8 cellular contexts compared by ENCODE assay signal in genomic region chr5:102154791-102155605, GRCh38.
DNase-seq lines count a peak whose midpoint lies in the region; ATAC-seq and TF ChIP-seq lines count a peak whose summit lies in the region.
"Not testable (repeated sequence)": the region's sequence is repeated elsewhere in the genome, so short reads cannot be mapped to it uniquely, and the experiment has no call there.

No MANE protein-coding gene starts in this region.

- not testable (repeated sequence) for H2BK12ac ChIP-seq in H9 (ENCODE audit: insufficient read length, low read depth, low read length)

- H3K27me3 ChIP-seq in H9 (ENCODE audit: insufficient read depth, low read length); Loucy (ENCODE audit: insufficient read depth, low read length, poor library complexity, severe bottlenecking); colonic mucosa; right cardiac atrium (ENCODE audit: control insufficient read depth, insufficient read depth): not testable (repeated sequence)

- H4K91ac ChIP-seq in H9 (ENCODE audit: insufficient read length, low read depth, low read length) = not testable (repeated sequence)

- not testable (repeated sequence) for H3K27ac ChIP-seq in H9 (ENCODE audit: insufficient read length, low read depth, low read length); colonic mucosa; right cardiac atrium (ENCODE audit: low read length)

- not testable (repeated sequence) for H2BK120ac ChIP-seq in H9 (ENCODE audit: low read depth, low read length, poor library complexity, severe bottlenecking)

- not testable (repeated sequence) for H3K14ac ChIP-seq in H9 (ENCODE audit: insufficient read depth, low read length)

- not testable (repeated sequence) for H4K5ac ChIP-seq in H9 (ENCODE audit: insufficient read length, low read depth, low read length)

- H2BK15ac ChIP-seq in H9 (ENCODE audit: low read depth, low read length) = not testable (repeated sequence)

- H3K36me3 ChIP-seq in Loucy (ENCODE audit: insufficient read depth, low read length); colonic mucosa: not testable (repeated sequence)

- not testable (repeated sequence) for H3K4me1 Mint-ChIP-seq in H9; activated CD4-positive, alpha-beta memory T cell treated with anti-CD3 and anti-CD28 coated beads, Interleukin-2, amount 10 ng/mL, durations not matched to agents 7 days and 5 days; naive thymus-derived CD8-positive, alpha-beta T cell; stimulated activated naive CD8-positive, alpha-beta T cell treated with anti-CD3 and anti-CD28 coated beads, Interleukin-15, amount 100 ng/mL, for 72 hours

- not testable (repeated sequence) for H3T11ph ChIP-seq in H9 (ENCODE audit: low read length)

- H2BK5ac ChIP-seq in H9 (ENCODE audit: insufficient read length, low read length) = not testable (repeated sequence)

- not testable (repeated sequence) for H2BK20ac ChIP-seq in H9 (ENCODE audit: low read depth, low read length, poor library complexity, severe bottlenecking)

- not testable (repeated sequence) for H3F3A ChIP-seq in Loucy (ENCODE audit: low read depth)

- CTCF ChIA-PET in activated CD4-positive, alpha-beta memory T cell treated with anti-CD3 and anti-CD28 coated beads, Interleukin-2, amount 10 ng/mL, durations not matched to agents 7 days and 5 days (lab: Charles Lee) = not testable (repeated sequence)

- not testable (repeated sequence) for H3K4me3 Mint-ChIP-seq in H9
- H3K4me3 Mint-ChIP-seq in activated CD4-positive, alpha-beta memory T cell treated with anti-CD3 and anti-CD28 coated beads, Interleukin-2, amount 10 ng/mL, durations not matched to agents 7 days and 5 days = peak overlapping the region; percentile 49
- peak overlapping the region in 5 of 10 donors; percentile 49 to 62 (median 56) for H3K4me3 Mint-ChIP-seq in naive thymus-derived CD8-positive, alpha-beta T cell
- peak overlapping the region; percentile 70 to 74 for H3K4me3 Mint-ChIP-seq in stimulated activated naive CD8-positive, alpha-beta T cell treated with anti-CD3 and anti-CD28 coated beads, Interleukin-15, amount 100 ng/mL, for 72 hours

- not testable (repeated sequence) for H3K79me1 ChIP-seq in H9 (ENCODE audit: insufficient read depth, low read depth, low read length, poor library complexity, severe bottlenecking)

- not testable (repeated sequence) for H3K4me2 ChIP-seq in H9 (ENCODE audit: insufficient read depth, insufficient read length, low read length)
- peak overlapping the region; percentile 74 for H3K4me2 ChIP-seq in Loucy (ENCODE audit: low read depth, low read length, poor library complexity, severe bottlenecking)

- not testable (repeated sequence) for H3K18ac ChIP-seq in H9 (ENCODE audit: insufficient read length, low read depth, low read length)

- intact Hi-C loops in colonic mucosa (cut with DNase I) = loop anchor here (5.0 kb wide), 1 partner anchor 213 kb away; no protein-coding TSS in a partner anchor
- intact Hi-C loops in right cardiac atrium (cut with DNase I) = not testable (repeated sequence)

- not testable (repeated sequence) for H3K27ac Mint-ChIP-seq in H9; activated CD4-positive, alpha-beta memory T cell treated with anti-CD3 and anti-CD28 coated beads, Interleukin-2, amount 10 ng/mL, durations not matched to agents 7 days and 5 days; stimulated activated naive CD8-positive, alpha-beta T cell treated with anti-CD3 and anti-CD28 coated beads, Interleukin-15, amount 100 ng/mL, for 72 hours
- peak overlapping the region in 1 of 10 donors; percentile 15 for H3K27ac Mint-ChIP-seq in naive thymus-derived CD8-positive, alpha-beta T cell

- H3K23me2 ChIP-seq in H9 (ENCODE audit: insufficient read length, low read depth, low read length, poor library complexity, severe bottlenecking) = not testable (repeated sequence)

- not testable (repeated sequence) for H3K56ac ChIP-seq in H9 (ENCODE audit: insufficient read length, low read depth, low read length)

- not testable (repeated sequence) for H3K27me3 Mint-ChIP-seq in H9 (ENCODE audit: low read depth); activated CD4-positive, alpha-beta memory T cell treated with anti-CD3 and anti-CD28 coated beads, Interleukin-2, amount 10 ng/mL, durations not matched to agents 7 days and 5 days; naive thymus-derived CD8-positive, alpha-beta T cell; stimulated activated naive CD8-positive, alpha-beta T cell treated with anti-CD3 and anti-CD28 coated beads, Interleukin-15, amount 100 ng/mL, for 72 hours

- H3K9me3 ChIP-seq in H9 (ENCODE audit: control insufficient read depth, low read depth, low read length); Loucy (ENCODE audit: insufficient read depth, low read depth, low read length); colonic mucosa; right cardiac atrium (ENCODE audit: control insufficient read depth, low read length): not testable (repeated sequence)

- not testable (repeated sequence) for H2AFZ ChIP-seq in H9 (ENCODE audit: low read length)
- peak overlapping the region; percentile 86 for H2AFZ ChIP-seq in Loucy (ENCODE audit: low read length)

- ATAC-seq in right cardiac atrium = peak in 1 of 2 donors; percentile 31
- ATAC-seq in naive thymus-derived CD8-positive, alpha-beta T cell = peak; percentile 57 to 59
- ATAC-seq in stimulated activated naive CD8-positive, alpha-beta T cell treated with anti-CD3 and anti-CD28 coated beads, Interleukin-15, amount 100 ng/mL, for 72 hours = peak; percentile 67

- not testable (repeated sequence) for H3K79me2 ChIP-seq in H9 (ENCODE audit: insufficient read depth, low read length)
- peaks cover 34% of the 10 kb centered on the region; the same call in 1 of the 2 replicates for H3K79me2 ChIP-seq in Loucy (ENCODE audit: insufficient read depth, low read length)

- not testable (repeated sequence) for H3K4me1 ChIP-seq in H9 (ENCODE audit: insufficient read depth, low read length); colonic mucosa; right cardiac atrium (ENCODE audit: control insufficient read depth, insufficient read depth, low read length)
- H3K4me1 ChIP-seq in Loucy (ENCODE audit: insufficient read depth, low read length, poor library complexity, severe bottlenecking) = peaks cover 26% of the 10 kb centered on the region

- POLR2A ChIA-PET in activated CD4-positive, alpha-beta memory T cell treated with anti-CD3 and anti-CD28 coated beads, Interleukin-2, amount 10 ng/mL, durations not matched to agents 7 days and 5 days (lab: Charles Lee); naive thymus-derived CD8-positive, alpha-beta T cell (lab: Charles Lee): not testable (repeated sequence)

- H2AK5ac ChIP-seq in H9 (ENCODE audit: insufficient read length, low read length) = not testable (repeated sequence)

- H3K4me3 ChIP-seq in Loucy (ENCODE audit: low read length, poor library complexity, severe bottlenecking) = peak overlapping the region; percentile 74
- not testable (repeated sequence) for H3K4me3 ChIP-seq in colonic mucosa; right cardiac atrium (ENCODE audit: low read length)

- not testable (repeated sequence) for H3K4ac ChIP-seq in H9 (ENCODE audit: low read depth, low read length)

- H3K36me3 Mint-ChIP-seq in H9 (ENCODE audit: insufficient read depth in 1 of 3, low read depth in 3 of 3); activated CD4-positive, alpha-beta memory T cell treated with anti-CD3 and anti-CD28 coated beads, Interleukin-2, amount 10 ng/mL, durations not matched to agents 7 days and 5 days (ENCODE audit: low read depth); naive thymus-derived CD8-positive, alpha-beta T cell: not testable (repeated sequence)

- H4K8ac ChIP-seq in H9 (replicated peaks; ENCODE audit: insufficient read length, low read depth, low read length) = not testable (repeated sequence)

- H3K9me3 Mint-ChIP-seq in H9; activated CD4-positive, alpha-beta memory T cell treated with anti-CD3 and anti-CD28 coated beads, Interleukin-2, amount 10 ng/mL, durations not matched to agents 7 days and 5 days; naive thymus-derived CD8-positive, alpha-beta T cell; stimulated activated naive CD8-positive, alpha-beta T cell treated with anti-CD3 and anti-CD28 coated beads, Interleukin-15, amount 100 ng/mL, for 72 hours: not testable (repeated sequence)

- not testable (repeated sequence) for H3K23ac ChIP-seq in H9 (ENCODE audit: insufficient read length, low read depth, low read length)

- no CpG with 5 or more reads among the region's 54 CpGs for WGBS in H9 (ENCODE audit: extremely low coverage, insufficient read length, low lambda C conversion rate)
- 81% methylated on average over 54 of the region's 54 CpGs for whole genome bisulfite sequencing in right cardiac atrium

- DNase-seq in EH (ENCODE audit: low read depth) (peak; percentile 40), H9 (peak; percentile 52), colonic mucosa (peak; percentile 22), right cardiac atrium (peak in 2 of 3 donors; percentile 48 to 62)
- peak; percentile 16 for DNase-seq in activated CD4-positive, alpha-beta memory T cell treated with anti-CD3 and anti-CD28 coated beads, Interleukin-2, amount 10 ng/mL, durations not matched to agents 7 days and 5 days
- DNase-seq in naive thymus-derived CD8-positive, alpha-beta T cell = peak in 3 of 10 donors; percentile 23 to 46 (median 30)
- peak; percentile 4 to 14 for DNase-seq in stimulated activated naive CD8-positive, alpha-beta T cell treated with anti-CD3 and anti-CD28 coated beads, Interleukin-15, amount 100 ng/mL, for 72 hours

- not testable (repeated sequence) for TF ChIP-seq CTCF in H9 (conservative IDR thresholded peaks at IDR 0.05); Loucy (conservative IDR thresholded peaks at IDR 0.05; ENCODE audit: low read length); colonic mucosa (IDR thresholded peaks at IDR 0.05)

- not testable (repeated sequence) for H4K20me1 ChIP-seq in H9 (ENCODE audit: control insufficient read depth, insufficient read depth, insufficient read length); Loucy (ENCODE audit: insufficient read depth, low read length, poor library complexity, severe bottlenecking)

- H3K9me2 ChIP-seq in Loucy (replicated peaks; ENCODE audit: low read depth, low read length) = not testable (repeated sequence)

- not testable (repeated sequence) for H3K9ac ChIP-seq in H9 (ENCODE audit: extremely low read depth, insufficient read length, low read length); colonic mucosa (ENCODE audit: low read depth in 2 of 2, low read length in 2 of 2)
- H3K9ac ChIP-seq in Loucy (ENCODE audit: low read depth, low read length, poor library complexity, severe bottlenecking) = peak overlapping the region; percentile 68
